Comparison of ENCODE assay signal across 15 cellular contexts in the genomic region with DNA sequence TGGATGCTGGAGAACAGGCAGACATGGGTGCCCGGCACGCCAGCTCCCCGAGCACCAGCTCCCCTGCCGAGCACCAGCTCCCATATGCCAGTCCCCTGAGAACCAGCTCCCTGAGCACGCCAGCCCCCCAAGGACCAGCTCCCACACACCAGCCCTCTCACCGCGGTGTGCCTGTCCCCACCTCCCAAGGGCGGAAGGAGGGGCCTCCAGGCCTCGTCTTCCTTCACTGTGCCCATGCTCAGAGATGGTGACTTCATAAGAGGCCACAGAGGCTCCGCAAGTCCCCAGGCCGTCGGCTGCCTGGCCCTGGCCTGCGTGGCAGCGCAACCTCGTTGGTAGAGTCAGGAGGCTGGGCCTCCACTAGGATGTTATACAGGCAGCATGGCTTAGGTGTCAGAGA.
DNase-seq lines count a peak whose midpoint lies in the region; ATAC-seq and TF ChIP-seq lines count a peak whose summit lies in the region.
"Had no signal": no experiment of that assay in that cellular context is flagged by ENCODE, and none has a peak within 500 bp of the region (broad histone marks: within the 10 kb centered on the region; RNA-seq: fewer than 3 reads in every experiment).

No MANE protein-coding gene starts in this region.

- no peak for ATAC-seq in stimulated activated effector memory CD8-positive, alpha-beta T cell treated with anti-CD3 and anti-CD28 coated beads, Interleukin-12 subunit alpha, Interleukin-12 subunit beta, amount 100 ng/mL, for 72 hours
- ATAC-seq in HG03039 (IDR thresholded peaks at IDR 0.05; ENCODE audit: unreplicated experiment): no peak
- ATAC-seq in HG03045 (IDR thresholded peaks at IDR 0.05; ENCODE audit: unreplicated experiment): no peak
- ATAC-seq: A549 had no signal

- H3K27ac Mint-ChIP-seq in activated CD4-positive, alpha-beta T cell treated with anti-CD3 and anti-CD28 coated beads, Interleukin-2, amount 10 ng/mL, durations not matched to agents 24 days and 14 days: peak overlapping the region; percentile 41
- no peak overlapping the region for H3K27ac Mint-ChIP-seq in activated CD4-positive, alpha-beta T cell treated with anti-CD3 and anti-CD28 coated beads, Interleukin-2, amount 10 ng/mL, durations not matched to agents 7 days and 5 days
- H3K27ac Mint-ChIP-seq in brain: peak overlapping the region in 3 of 5 experiments; percentile 59 to 84 (median 82)
- H3K27ac Mint-ChIP-seq in nephron progenitor cell: peak overlapping the region; percentile 54
- peak overlapping the region; percentile 61 for H3K27ac Mint-ChIP-seq in stimulated activated effector memory CD8-positive, alpha-beta T cell treated with anti-CD3 and anti-CD28 coated beads, Interleukin-12 subunit alpha, Interleukin-12 subunit beta, amount 100 ng/mL, for 72 hours
- H3K27ac Mint-ChIP-seq: CD4-positive, alpha-beta T cell had no signal

- H3K4me1 Mint-ChIP-seq in activated CD4-positive, alpha-beta T cell treated with anti-CD3 and anti-CD28 coated beads, Interleukin-2, amount 10 ng/mL, durations not matched to agents 24 days and 14 days: peaks cover 17% of the 10 kb centered on the region
- H3K4me1 Mint-ChIP-seq in activated CD4-positive, alpha-beta T cell treated with anti-CD3 and anti-CD28 coated beads, Interleukin-2, amount 10 ng/mL, durations not matched to agents 7 days and 5 days: peaks cover 19% of the 10 kb centered on the region
- H3K4me1 Mint-ChIP-seq in brain: peaks cover 52% of the 10 kb centered on the region
- peaks cover 52% of the 10 kb centered on the region for H3K4me1 Mint-ChIP-seq in nephron progenitor cell
- H3K4me1 Mint-ChIP-seq in stimulated activated effector memory CD8-positive, alpha-beta T cell treated with anti-CD3 and anti-CD28 coated beads, Interleukin-12 subunit alpha, Interleukin-12 subunit beta, amount 100 ng/mL, for 72 hours: peaks cover 46% of the 10 kb centered on the region

- H3K36me3 Mint-ChIP-seq in activated CD4-positive, alpha-beta T cell treated with anti-CD3 and anti-CD28 coated beads, Interleukin-2, amount 10 ng/mL, durations not matched to agents 24 days and 14 days (ENCODE audit: low read depth): peaks cover 16% of the 10 kb centered on the region
- H3K36me3 Mint-ChIP-seq in activated CD4-positive, alpha-beta T cell treated with anti-CD3 and anti-CD28 coated beads, Interleukin-2, amount 10 ng/mL, durations not matched to agents 7 days and 5 days (ENCODE audit: low read depth): peaks cover under 1% of the 10 kb centered on the region
- H3K36me3 Mint-ChIP-seq in brain: peaks cover 11% of the 10 kb centered on the region
- H3K36me3 Mint-ChIP-seq in nephron progenitor cell (ENCODE audit: low read depth): no peaks in the 10 kb centered on the region
- no peaks in the 10 kb centered on the region for H3K36me3 Mint-ChIP-seq in stimulated activated effector memory CD8-positive, alpha-beta T cell treated with anti-CD3 and anti-CD28 coated beads, Interleukin-12 subunit alpha, Interleukin-12 subunit beta, amount 100 ng/mL, for 72 hours

- no peak for DNase-seq in activated CD4-positive, alpha-beta T cell treated with anti-CD3 and anti-CD28 coated beads, Interleukin-2, amount 10 ng/mL, durations not matched to agents 24 days and 14 days
- DNase-seq in activated CD4-positive, alpha-beta T cell treated with anti-CD3 and anti-CD28 coated beads, Interleukin-2, amount 10 ng/mL, durations not matched to agents 7 days and 5 days: no peak
- DNase-seq in nephron progenitor cell: no peak
- no peak for DNase-seq in stimulated activated effector memory CD8-positive, alpha-beta T cell treated with anti-CD3 and anti-CD28 coated beads, Interleukin-12 subunit alpha, Interleukin-12 subunit beta, amount 100 ng/mL, for 72 hours (ENCODE audit: low spot score in 2 of 2)
- DNase-seq: AML-193; Caco-2; CD4-positive, alpha-beta T cell; DMS79; GDM1; GM23248; HCEC 1CT had no signal

- intact Hi-C loops in activated CD4-positive, alpha-beta T cell treated with anti-CD3 and anti-CD28 coated beads, Interleukin-2, amount 10 ng/mL, durations not matched to agents 24 days and 14 days (cut with micrococcal nuclease): no loop called here

- POLR2A ChIA-PET in activated CD4-positive, alpha-beta T cell treated with anti-CD3 and anti-CD28 coated beads, Interleukin-2, amount 10 ng/mL, durations not matched to agents 7 days and 5 days (lab: Charles Lee): no interaction called here

- no peak overlapping the region for H3K4me3 Mint-ChIP-seq in activated CD4-positive, alpha-beta T cell treated with anti-CD3 and anti-CD28 coated beads, Interleukin-2, amount 10 ng/mL, durations not matched to agents 24 days and 14 days
- H3K4me3 Mint-ChIP-seq in activated CD4-positive, alpha-beta T cell treated with anti-CD3 and anti-CD28 coated beads, Interleukin-2, amount 10 ng/mL, durations not matched to agents 7 days and 5 days: no peak overlapping the region
- H3K4me3 Mint-ChIP-seq in brain (no peak overlapping the region), nephron progenitor cell (no peak overlapping the region)
- H3K4me3 Mint-ChIP-seq in stimulated activated effector memory CD8-positive, alpha-beta T cell treated with anti-CD3 and anti-CD28 coated beads, Interleukin-12 subunit alpha, Interleukin-12 subunit beta, amount 100 ng/mL, for 72 hours: no peak overlapping the region
- H3K4me3 Mint-ChIP-seq: CD4-positive, alpha-beta T cell had no signal

- CTCF ChIA-PET in activated CD4-positive, alpha-beta T cell treated with anti-CD3 and anti-CD28 coated beads, Interleukin-2, amount 10 ng/mL, durations not matched to agents 7 days and 5 days (lab: Charles Lee): no interaction called here

- no peaks in the 10 kb centered on the region for H3K27me3 Mint-ChIP-seq in activated CD4-positive, alpha-beta T cell treated with anti-CD3 and anti-CD28 coated beads, Interleukin-2, amount 10 ng/mL, durations not matched to agents 24 days and 14 days
- H3K27me3 Mint-ChIP-seq in activated CD4-positive, alpha-beta T cell treated with anti-CD3 and anti-CD28 coated beads, Interleukin-2, amount 10 ng/mL, durations not matched to agents 7 days and 5 days: no peaks in the 10 kb centered on the region
- H3K27me3 Mint-ChIP-seq in brain (no peaks in the 10 kb centered on the region), nephron progenitor cell (ENCODE audit: low read depth, poor library complexity) (no peaks in the 10 kb centered on the region)
- H3K27me3 Mint-ChIP-seq: CD4-positive, alpha-beta T cell had no signal

- no peak for TF ChIP-seq CTCF in brain (conservative IDR thresholded peaks at IDR 0.05)
- TF ChIP-seq CTCF in nephron progenitor cell (IDR thresholded peaks at IDR 0.05): no peak

- no peaks in the 10 kb centered on the region for H3K9me3 Mint-ChIP-seq in activated CD4-positive, alpha-beta T cell treated with anti-CD3 and anti-CD28 coated beads, Interleukin-2, amount 10 ng/mL, durations not matched to agents 24 days and 14 days
- H3K9me3 Mint-ChIP-seq in activated CD4-positive, alpha-beta T cell treated with anti-CD3 and anti-CD28 coated beads, Interleukin-2, amount 10 ng/mL, durations not matched to agents 7 days and 5 days: no peaks in the 10 kb centered on the region
- H3K9me3 Mint-ChIP-seq in brain: peaks cover 0 to 6% (median 0%) of the 10 kb centered on the region in 5 experiments
- no peaks in the 10 kb centered on the region for H3K9me3 Mint-ChIP-seq in nephron progenitor cell
- H3K9me3 Mint-ChIP-seq in stimulated activated effector memory CD8-positive, alpha-beta T cell treated with anti-CD3 and anti-CD28 coated beads, Interleukin-12 subunit alpha, Interleukin-12 subunit beta, amount 100 ng/mL, for 72 hours: no peaks in the 10 kb centered on the region
- H3K9me3 Mint-ChIP-seq: CD4-positive, alpha-beta T cell had no signal
